Comparison of ENCODE assay signal across 26 cellular contexts in the genomic region with DNA sequence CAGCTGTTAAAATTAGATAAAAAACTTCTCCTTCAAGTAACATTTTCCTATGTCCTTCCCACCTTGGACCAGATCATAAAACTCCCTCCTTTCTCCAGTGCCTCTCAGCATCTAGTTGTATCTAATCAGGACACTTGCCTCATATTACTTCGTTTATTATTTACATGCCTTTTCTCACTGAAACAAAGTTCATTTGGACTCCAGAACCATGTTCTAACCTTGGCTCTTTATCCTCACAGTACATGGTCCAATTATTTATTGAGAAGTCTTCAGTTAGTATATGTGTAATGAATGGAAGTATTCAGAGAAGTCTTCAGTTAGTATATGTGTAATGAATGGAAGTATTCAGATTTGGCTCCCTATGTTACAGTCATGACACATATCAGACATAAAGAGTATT.
"Had no signal": no experiment of that assay in that cellular context is flagged by ENCODE, and none has a peak within 500 bp of the region (broad histone marks: within the 10 kb centered on the region; RNA-seq: fewer than 3 reads in every experiment).

No MANE protein-coding gene starts in this region.

- H3K4me1 ChIP-seq: esophagus squamous epithelium, gastrocnemius medialis, heart right ventricle, left ventricle myocardium inferior, lower lobe of right lung had no signal

- H3K27me3 ChIP-seq: dorsolateral prefrontal cortex, esophagus squamous epithelium, gastrocnemius medialis, heart right ventricle had no signal

- ATAC-seq: esophagus mucosa, gastrocnemius medialis, heart right ventricle, left colon, left lobe of liver, lower lobe of right lung, mucosa of descending colon had no signal

- H3K9me3 ChIP-seq: esophagus squamous epithelium, gastrocnemius medialis, lower lobe of right lung, mucosa of descending colon had no signal

- H3K36me3 ChIP-seq: esophagus squamous epithelium, gastrocnemius medialis, heart right ventricle, left ventricle myocardium inferior, lower lobe of right lung had no signal

- DNase-seq: dermis blood vessel endothelial cell; dorsolateral prefrontal cortex; effector CD4-positive, alpha-beta T cell; effector memory CD4-positive, alpha-beta T cell; erythroblast; esophagus squamous epithelium; foreskin fibroblast; foreskin melanocyte; gastrocnemius medialis; glutamatergic neuron; head of caudate nucleus; heart right ventricle; hippocampal formation; kidney; kidney glomerular epithelial cell; left colon; left ventricle myocardium inferior; lower lobe of right lung; mesenchymal stem cell; mucosa of descending colon; naive B cell had no signal

- FAIRE-seq: endothelial cell of umbilical vein, islet of Langerhans, kidney had no signal

- H3K27ac ChIP-seq: coronary artery, dorsolateral prefrontal cortex, esophagus squamous epithelium, gastrocnemius medialis, heart right ventricle, left ventricle myocardium inferior, lower lobe of right lung had no signal

- H3K4me3 ChIP-seq: coronary artery, dorsolateral prefrontal cortex, esophagus squamous epithelium, gastrocnemius medialis, heart right ventricle, left ventricle myocardium inferior, lower lobe of right lung, mucosa of descending colon had no signal
